ENCODE assay signal across 1 cellular context in the genomic region with DNA sequence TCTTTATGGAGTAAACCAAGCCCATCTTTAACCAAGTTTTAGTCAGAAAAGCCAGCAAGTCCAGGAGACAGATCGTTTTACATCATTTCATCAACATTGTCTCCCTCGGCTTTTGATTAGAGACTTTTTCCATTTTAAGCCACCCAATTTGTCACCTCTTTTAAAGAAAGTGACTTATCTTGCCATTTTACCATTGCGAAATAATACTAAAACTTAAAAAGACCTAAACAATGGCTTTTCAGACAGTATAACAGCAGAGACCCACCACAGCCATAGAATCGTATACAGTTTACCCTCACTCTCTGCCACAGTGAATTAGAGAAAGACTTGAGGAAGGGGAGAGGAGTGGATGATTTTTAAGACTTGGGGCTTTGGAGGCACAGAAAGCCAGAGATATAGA.
TF ChIP-seq lines count a peak whose summit lies in the region.

No MANE protein-coding gene starts in this region.

TF ChIP-seq in IMR-90, 13 proteins besides CTCF, POLR2A, EP300 and RAD21:
- no peak for TF ChIP-seq MXI1 (IDR thresholded peaks at IDR 0.05; ENCODE audit: borderline replicate concordance, low read depth, low read length)
- peak; percentile 42; the same call in 1 of the 2 replicates for TF ChIP-seq CEBPB (IDR thresholded peaks at IDR 0.05; ENCODE audit: low read depth, low read length)
